Comparison of ENCODE assay signal across 8 cellular contexts in the genomic region with DNA sequence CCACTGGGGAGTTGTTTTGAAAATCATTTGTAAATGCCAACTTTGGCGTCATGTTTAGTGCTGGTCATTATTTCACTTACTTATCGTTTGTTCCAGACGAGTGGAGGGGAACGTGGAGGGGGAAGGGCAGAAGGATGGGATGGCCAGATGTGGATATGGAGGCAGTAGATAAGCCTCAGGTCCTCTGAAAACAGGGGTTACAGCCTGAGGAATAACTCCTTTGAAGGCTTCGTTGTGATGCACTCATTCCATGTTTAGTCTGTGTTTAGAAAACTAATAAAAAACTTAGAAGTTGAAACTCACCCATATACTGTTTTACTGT. TPM values are rescaled to one million over a fixed set of nuclear protein-coding genes. Genes with fewer than 3 reads are reported as not detected.
DNase-seq lines count a peak whose midpoint lies in the region; ATAC-seq, FAIRE-seq and TF ChIP-seq lines count a peak whose summit lies in the region.

No MANE protein-coding gene starts in this region.

- peaks cover 4% of the 10 kb centered on the region for H3K79me1 ChIP-seq in mesenchymal stem cell (replicated peaks; ENCODE audit: low read length, poor library complexity, severe bottlenecking)

- H2AFZ ChIP-seq in mesenchymal stem cell (ENCODE audit: low read depth, low read length) = no peak overlapping the region

- no peak overlapping the region for H3K14ac ChIP-seq in mesenchymal stem cell (ENCODE audit: low read length in 2 of 2)

- no peak for TF ChIP-seq POLR2A in NB4 (IDR thresholded peaks at IDR 0.05; ENCODE audit: extremely low read depth, insufficient read length)

- H3K4me3 ChIP-seq in NB4 (ENCODE audit: low read depth, low read length) (peak overlapping the region; percentile 65), bronchial epithelial cell (ENCODE audit: low read depth, low read length) (peak overlapping the region; percentile 87), mesenchymal stem cell (ENCODE audit: insufficient read depth in 1 of 2, low read depth in 1 of 2, low read length in 2 of 2) (peak overlapping the region; percentile 85 to 96)

- peak overlapping the region; percentile 88 for H3K9ac ChIP-seq in mesenchymal stem cell (ENCODE audit: low read length)

- no peak overlapping the region for H4K91ac ChIP-seq in mesenchymal stem cell (ENCODE audit: low read length)

- no peak overlapping the region for H2AK5ac ChIP-seq in mesenchymal stem cell (ENCODE audit: low read length, severe bottlenecking)

- peak overlapping the region; percentile 85 for H3K4me2 ChIP-seq in mesenchymal stem cell (ENCODE audit: low read length, poor library complexity, severe bottlenecking)

- no peaks in the 10 kb centered on the region for H3K9me3 ChIP-seq in mesenchymal stem cell (ENCODE audit: control insufficient read depth, low read length)

- no peaks in the 10 kb centered on the region for H3K36me3 ChIP-seq in bronchial epithelial cell (ENCODE audit: control insufficient read depth, insufficient read depth, low read length)
- peaks cover 13 to 21% of the 10 kb centered on the region in 2 experiments for H3K36me3 ChIP-seq in mesenchymal stem cell (ENCODE audit: control insufficient read depth in 1 of 2, insufficient read depth in 2 of 2, low read depth in 1 of 2, low read length in 2 of 2)

- H3K4ac ChIP-seq in mesenchymal stem cell (ENCODE audit: low read depth in 1 of 2, low read length in 2 of 2) = no peak overlapping the region

- H2BK12ac ChIP-seq in mesenchymal stem cell (ENCODE audit: low read length in 2 of 2) = no peak overlapping the region

- no peak overlapping the region for H2BK120ac ChIP-seq in mesenchymal stem cell (ENCODE audit: low read depth, low read length)

- H4K8ac ChIP-seq in mesenchymal stem cell (ENCODE audit: low read length) = no peak overlapping the region

- no peak for FAIRE-seq in bronchial epithelial cell (lab: Jason Lieb, UNC)

- H3K27ac ChIP-seq in mesenchymal stem cell (ENCODE audit: low read length, poor library complexity, severe bottlenecking) = peak overlapping the region; percentile 75

- peak; percentile 25 for DNase-seq in ELR (ENCODE audit: low read depth)
- no peak for DNase-seq in NB4 (ENCODE audit: low read depth)
- DNase-seq in bronchial epithelial cell (ENCODE audit: low read depth) = peak; percentile 19
- DNase-seq in mesenchymal stem cell = peak; percentile 42
- no peak for DNase-seq in SIG-M5 (lab: John Stamatoyannopoulos, UW)
- DNase-seq in SHP77 treated with DMSO at 0.1 percent for 48 hours (lab: John Stamatoyannopoulos, UW) = no peak

- TF ChIP-seq CTCF in NB4 (IDR thresholded peaks at IDR 0.05; ENCODE audit: low read depth, low read length) (no peak), bronchial epithelial cell (IDR thresholded peaks at IDR 0.05; ENCODE audit: insufficient read depth, low read length, severe bottlenecking) (no peak)

- no peak for ATAC-seq in HG02678 (IDR thresholded peaks at IDR 0.05; ENCODE audit: unreplicated experiment)
- no peak for ATAC-seq in GM18511 (IDR thresholded peaks at IDR 0.05; ENCODE audit: unreplicated experiment)

- no peak overlapping the region for H2BK15ac ChIP-seq in mesenchymal stem cell (ENCODE audit: low read depth, poor library complexity, severe bottlenecking)

- WGBS in mesenchymal stem cell = under 1% methylated on average over 4 of the region's 5 CpGs

- H3K4me1 ChIP-seq in mesenchymal stem cell (ENCODE audit: control insufficient read depth, insufficient read depth, low read depth, low read length) = peaks cover 4% of the 10 kb centered on the region

- no peak overlapping the region for H3K23ac ChIP-seq in mesenchymal stem cell (ENCODE audit: low read length in 2 of 2)

- no peak overlapping the region for H2BK5ac ChIP-seq in mesenchymal stem cell (ENCODE audit: low read depth, low read length, poor library complexity, severe bottlenecking)

- H3K27me3 ChIP-seq in bronchial epithelial cell (ENCODE audit: control insufficient read depth, insufficient read depth, low read length) = no peaks in the 10 kb centered on the region
- no peaks in the 10 kb centered on the region for H3K27me3 ChIP-seq in mesenchymal stem cell (ENCODE audit: control insufficient read depth in 1 of 2, insufficient read depth in 1 of 2, low read length in 2 of 2)

- no peak overlapping the region for H3K18ac ChIP-seq in mesenchymal stem cell (ENCODE audit: low read depth in 1 of 2, low read length in 2 of 2)

RNA-seq across cellular contexts. Expression of gene MOB1B, which starts 1.1 kb away (rescaled TPM):
- 8.1 and 8.4 TPM in 2 replicates for total RNA-seq in bronchial epithelial cell
- 11.2 TPM for polyA plus RNA-seq in mesenchymal stem cell (2013, experiment 1 of 2)
- polyA plus RNA-seq in mesenchymal stem cell (2013, experiment 2 of 2) = 11.7 TPM

Comparison
In these comparisons a context has a peak if more than half of its experiments do, and no peak if none do; other contexts are left out.
1. DNase-seq: peak in ELR (single experiment), bronchial epithelial cell (single experiment) and mesenchymal stem cell (single experiment); none in NB4 (single experiment), SIG-M5 (single experiment) and SHP77 treated with DMSO at 0.1 percent for 48 hours (single experiment).
2. Peak in every context shown above with its lines, with median percentiles within 50 percentile points of each other: H3K4me3 ChIP-seq.